In the genomic region with DNA sequence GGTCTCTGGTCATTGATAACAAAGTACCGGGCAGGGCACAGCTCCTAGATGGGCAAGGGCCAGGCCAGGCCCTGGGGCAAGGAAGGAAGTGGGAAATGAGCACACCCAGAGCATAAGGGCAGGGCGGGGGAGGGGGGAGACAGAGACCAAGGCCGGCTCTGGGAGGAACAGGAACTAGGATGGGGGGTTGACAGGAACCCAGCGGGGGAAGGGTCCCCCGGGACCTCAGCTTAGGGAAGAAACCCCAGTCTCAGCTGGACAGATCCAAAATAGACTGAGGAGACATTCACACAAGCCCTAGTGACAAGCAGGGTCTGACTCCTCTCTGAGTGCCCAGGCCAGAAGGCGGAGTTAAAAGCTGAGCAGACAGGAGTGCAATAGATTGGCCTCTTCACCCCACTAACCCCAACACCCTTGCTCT, we compare ENCODE assay signal across 8 cellular contexts. TPM values are rescaled to one million over a fixed set of nuclear protein-coding genes. Genes with fewer than 3 reads are reported as not detected.
DNase-seq lines count a peak whose midpoint lies in the region; ATAC-seq and TF ChIP-seq lines count a peak whose summit lies in the region.

No MANE protein-coding gene starts in this region.

- TSS peak; percentile 40 for BruUV-seq in MCF 10A (replicated peaks; lab: Mats Ljungman, UMichigan)

- intact Hi-C loops in MCF 10A (cut with micrococcal nuclease): loop anchor here (5.0 to 10.0 kb wide), 2 partner anchors 490 to 617 kb away; a partner anchor contains a TSS

- H3K4me3 Mint-ChIP-seq in activated CD8-positive, alpha-beta memory T cell treated with anti-CD3 and anti-CD28 coated beads, Interleukin-2, amount 10 ng/mL, durations not matched to agents 7 days and 5 days: peak overlapping the region; percentile 90
- peak overlapping the region; percentile 88 for H3K4me3 Mint-ChIP-seq in MCF 10A (ENCODE audit: unreplicated experiment)

- peak; percentile 78 for DNase-seq in activated CD8-positive, alpha-beta memory T cell treated with anti-CD3 and anti-CD28 coated beads, Interleukin-2, amount 10 ng/mL, durations not matched to agents 7 days and 5 days
- no peak for DNase-seq in activated CD8-positive, alpha-beta memory T cell treated with anti-CD3 and anti-CD28 coated beads, Interleukin-2, amount 50 U/mL, for 4 hours
- DNase-seq in RPMI7951 (ENCODE audit: low read depth) (peak; percentile 75), MCF 10A (ENCODE audit: unreplicated experiment) (peak; percentile 68), inferior parietal cortex (ENCODE audit: extremely low spot score) (peak; percentile 4), G401 (ENCODE audit: low spot score) (no peak)

- CTCF ChIA-PET in activated CD8-positive, alpha-beta memory T cell treated with anti-CD3 and anti-CD28 coated beads, Interleukin-2, amount 10 ng/mL, durations not matched to agents 7 days and 5 days (lab: Charles Lee): interaction anchor here (0.9 to 4.9 kb wide), 9 partner anchors 10 to 617 kb away, joined by 3 to 34 read pairs (median 7); a partner anchor contains a TSS
- CTCF ChIA-PET in MCF 10A (lab: Yijun Ruan, JAX): interaction anchor here (0.7 to 4.7 kb wide), 6 partner anchors 20 to 497 kb away, joined by 3 to 31 read pairs (median 4); no protein-coding TSS in a partner anchor

- H3K9me3 Mint-ChIP-seq in activated CD8-positive, alpha-beta memory T cell treated with anti-CD3 and anti-CD28 coated beads, Interleukin-2, amount 10 ng/mL, durations not matched to agents 7 days and 5 days (ENCODE audit: low read depth): no peaks in the 10 kb centered on the region
- no peaks in the 10 kb centered on the region for H3K9me3 Mint-ChIP-seq in MCF 10A (ENCODE audit: unreplicated experiment)

- no peaks in the 10 kb centered on the region for H3K36me3 Mint-ChIP-seq in activated CD8-positive, alpha-beta memory T cell treated with anti-CD3 and anti-CD28 coated beads, Interleukin-2, amount 10 ng/mL, durations not matched to agents 7 days and 5 days
- H3K36me3 Mint-ChIP-seq in MCF 10A (ENCODE audit: insufficient read depth, unreplicated experiment): peaks cover 5% of the 10 kb centered on the region

- peaks cover 45% of the 10 kb centered on the region for H3K4me1 Mint-ChIP-seq in activated CD8-positive, alpha-beta memory T cell treated with anti-CD3 and anti-CD28 coated beads, Interleukin-2, amount 10 ng/mL, durations not matched to agents 7 days and 5 days
- H3K4me1 Mint-ChIP-seq in MCF 10A (ENCODE audit: insufficient read depth, unreplicated experiment): peaks cover 49% of the 10 kb centered on the region

- H3K4me3 ChIP-seq in skin epidermis: peak overlapping the region; percentile 49 to 63 (median 57)

- POLR2A ChIA-PET in MCF 10A (lab: Yijun Ruan, JAX): interaction anchor here (0.7 to 8.9 kb wide), 16 partner anchors 13 to 617 kb away, joined by 3 to 97 read pairs (median 6); a partner anchor contains a TSS

- peak overlapping the region; percentile 84 for H3K27ac Mint-ChIP-seq in activated CD8-positive, alpha-beta memory T cell treated with anti-CD3 and anti-CD28 coated beads, Interleukin-2, amount 10 ng/mL, durations not matched to agents 7 days and 5 days
- peak overlapping the region; percentile 61 for H3K27ac Mint-ChIP-seq in MCF 10A (ENCODE audit: low read depth, unreplicated experiment)

- TF ChIP-seq CTCF in MCF 10A (IDR thresholded peaks at IDR 0.05; ENCODE audit: unreplicated experiment): no peak

- H3K27me3 Mint-ChIP-seq in activated CD8-positive, alpha-beta memory T cell treated with anti-CD3 and anti-CD28 coated beads, Interleukin-2, amount 10 ng/mL, durations not matched to agents 7 days and 5 days: peaks cover 3% of the 10 kb centered on the region
- H3K27me3 Mint-ChIP-seq in MCF 10A (ENCODE audit: insufficient read depth, unreplicated experiment): no peaks in the 10 kb centered on the region

- H3K27ac ChIP-seq in skin epidermis: peak overlapping the region; percentile 36 to 97 (median 90)

- peak; percentile 7 for ATAC-seq in activated CD8-positive, alpha-beta memory T cell treated with anti-CD3 and anti-CD28 coated beads, Interleukin-2, amount 10 ng/mL, durations not matched to agents 7 days and 5 days
- no peak for ATAC-seq in HG02798 (IDR thresholded peaks at IDR 0.05; ENCODE audit: poor library complexity, unreplicated experiment)

- in situ Hi-C loops in G401 (cut with HindIII; ENCODE audit: low sequenced_read_pairs): no loop called here

RNA-seq across cellular contexts. Expression of a gene that starts 0.7 kb away (rescaled TPM):
- total RNA-seq in activated CD8-positive, alpha-beta memory T cell treated with anti-CD3 and anti-CD28 coated beads, Interleukin-2, amount 10 ng/mL, durations not matched to agents 7 days and 5 days: 10 to 100 TPM; 15.9 to 17.1 TPM
- 16.6 and 17.5 TPM in 2 replicates for total RNA-seq in RPMI7951 (2014; rRNA removed; shearing (Covaris generic))
- total RNA-seq in MCF 10A (2022): 26.0 and 36.2 TPM in 2 replicates
- total RNA-seq in G401 (2014; rRNA removed; shearing (Covaris generic)): 4.1 and 7.4 TPM in 2 replicates

RNA-seq across cellular contexts. Expression of a gene that starts 12.0 kb away (rescaled TPM):
- total RNA-seq in activated CD8-positive, alpha-beta memory T cell treated with anti-CD3 and anti-CD28 coated beads, Interleukin-2, amount 10 ng/mL, durations not matched to agents 7 days and 5 days: 100 to 1,000 TPM; 145 to 169 TPM
- 136 and 152 TPM in 2 replicates for total RNA-seq in RPMI7951 (2014; rRNA removed; shearing (Covaris generic))
- total RNA-seq in MCF 10A (2022): 203 and 209 TPM in 2 replicates
- 379 and 450 TPM in 2 replicates for total RNA-seq in G401 (2014; rRNA removed; shearing (Covaris generic))

RNA-seq across cellular contexts. Expression of a gene that starts 18.5 kb away (rescaled TPM):
- total RNA-seq in activated CD8-positive, alpha-beta memory T cell treated with anti-CD3 and anti-CD28 coated beads, Interleukin-2, amount 10 ng/mL, durations not matched to agents 7 days and 5 days: 10 to 100 TPM; 28.5 to 31.6 TPM
- total RNA-seq in RPMI7951 (2014; rRNA removed; shearing (Covaris generic)): 16.6 and 19.1 TPM in 2 replicates
- 34.8 and 39.2 TPM in 2 replicates for total RNA-seq in MCF 10A (2022)
- total RNA-seq in G401 (2014; rRNA removed; shearing (Covaris generic)): 19.0 and 21.6 TPM in 2 replicates

RNA-seq across cellular contexts. Expression of a gene that starts 35.2 kb away (rescaled TPM):
- total RNA-seq in activated CD8-positive, alpha-beta memory T cell treated with anti-CD3 and anti-CD28 coated beads, Interleukin-2, amount 10 ng/mL, durations not matched to agents 7 days and 5 days: 100 to 1,000 TPM; 121 to 141 TPM
- total RNA-seq in RPMI7951 (2014; rRNA removed; shearing (Covaris generic)): 28.2 and 32.6 TPM in 2 replicates
- total RNA-seq in MCF 10A (2022): 20.2 and 21.2 TPM in 2 replicates
- 50.2 and 53.4 TPM in 2 replicates for total RNA-seq in G401 (2014; rRNA removed; shearing (Covaris generic))

RNA-seq across cellular contexts. Expression of a gene that starts 42.5 kb away (rescaled TPM):
- 100 to 1,000 TPM; 222 to 298 TPM for total RNA-seq in activated CD8-positive, alpha-beta memory T cell treated with anti-CD3 and anti-CD28 coated beads, Interleukin-2, amount 10 ng/mL, durations not matched to agents 7 days and 5 days
- total RNA-seq in RPMI7951 (2014; rRNA removed; shearing (Covaris generic)): 260 and 306 TPM in 2 replicates
- 146 and 156 TPM in 2 replicates for total RNA-seq in MCF 10A (2022)
- 295 and 352 TPM in 2 replicates for total RNA-seq in G401 (2014; rRNA removed; shearing (Covaris generic))

Comparison
In these comparisons a context has a peak if more than half of its experiments do, and no peak if none do; other contexts are left out.
1. DNase-seq: peak in activated CD8-positive, alpha-beta memory T cell treated with anti-CD3 and anti-CD28 coated beads, Interleukin-2, amount 10 ng/mL, durations not matched to agents 7 days and 5 days (single experiment), RPMI7951 (single experiment), MCF 10A (single experiment) and inferior parietal cortex (single experiment); none in activated CD8-positive, alpha-beta memory T cell treated with anti-CD3 and anti-CD28 coated beads, Interleukin-2, amount 50 U/mL, for 4 hours (single experiment) and G401 (single experiment).